ENCODE assay signal across 29 cellular contexts in genomic region chr2:134441153-134441863, GRCh38.
DNase-seq lines count a peak whose midpoint lies in the region; ATAC-seq and TF ChIP-seq lines count a peak whose summit lies in the region.
"Had no signal": no experiment of that assay in that cellular context is flagged by ENCODE, and none has a peak within 500 bp of the region (broad histone marks: within the 10 kb centered on the region; RNA-seq: fewer than 3 reads in every experiment).

No MANE protein-coding gene starts in this region.

- intact Hi-C loops in body of pancreas (cut with DNase I) = loop anchor here (10.0 kb wide), 1 partner anchor 47 kb away; no protein-coding TSS in a partner anchor
- intact Hi-C loops in activated T-helper 1 cell treated with anti-CD3 and anti-CD28 coated beads, Interleukin-12 subunit alpha, Interleukin-12 subunit beta, Interleukin-2, Interleukin-4 antibody, amounts not matched to agents 30 ng/mL and 10 ng/mL and 1 ng/mL, durations not matched to agents 14 hours and 24 hours and 36 hours (cut with micrococcal nuclease) = no loop called here

- H3K27me3 Mint-ChIP-seq in progenitor cell of endocrine pancreas = no peaks in the 10 kb centered on the region
- H3K27me3 Mint-ChIP-seq in activated T-helper 1 cell treated with anti-CD3 and anti-CD28 coated beads, Interleukin-12 subunit alpha, Interleukin-12 subunit beta, Interleukin-2, Interleukin-4 antibody, amounts not matched to agents 30 ng/mL and 10 ng/mL and 1 ng/mL, durations not matched to agents 14 hours and 24 hours and 36 hours (ENCODE audit: insufficient read depth) = no peaks in the 10 kb centered on the region
- H3K27me3 Mint-ChIP-seq: activated CD4-positive, alpha-beta T cell treated with anti-CD3 and anti-CD28 coated beads, Interleukin-2, amount 10 ng/mL, durations not matched to agents 24 days and 14 days had no signal

- peak; percentile 37 for DNase-seq in HCEC 1CT
- peak in 1 of 4 donors; percentile 21 for DNase-seq in body of pancreas
- DNase-seq in right atrium auricular region (ENCODE audit: low spot score) = peak; percentile 67
- no peak for DNase-seq in progenitor cell of endocrine pancreas (ENCODE audit: low spot score, unreplicated experiment)
- no peak for DNase-seq in foreskin fibroblast
- no peak for DNase-seq in activated T-helper 1 cell treated with anti-CD3 and anti-CD28 coated beads, Interleukin-12 subunit alpha, Interleukin-12 subunit beta, Interleukin-2, Interleukin-4 antibody, amounts not matched to agents 30 ng/mL and 10 ng/mL and 1 ng/mL, durations not matched to agents 14 hours and 24 hours and 36 hours (ENCODE audit: low spot score)
- DNase-seq: activated CD4-positive, alpha-beta T cell treated with anti-CD3 and anti-CD28 coated beads, Interleukin-2, amount 10 ng/mL, durations not matched to agents 24 days and 14 days; activated T-cell treated with anti-CD3 and anti-CD28 coated beads, Interleukin-2, amount 50 U/mL, for 4 hours; C1 segment of cervical spinal cord; dermis blood vessel endothelial cell; DMS53; endodermal cell; foreskin keratinocyte; GM23248; IMR-90; lower lobe of right lung; MV-4-11; NCI-H1436; NCI-H774; sigmoid colon; SJCRH30; stimulated activated CD4-positive, alpha-beta T cell treated with anti-CD3 and anti-CD28 coated beads, Interleukin-4, amount 100 ng/mL, for 4 hours; SW 1271; T1000; trophoblast cell; WERI-Rb-1 had no signal

- H3K27me3 ChIP-seq in body of pancreas (no peaks in the 10 kb centered on the region), right atrium auricular region (no peaks in the 10 kb centered on the region)
- H3K27me3 ChIP-seq: foreskin keratinocyte, sigmoid colon, SJCRH30 had no signal

- H3K9me3 ChIP-seq in body of pancreas = no peaks in the 10 kb centered on the region
- H3K9me3 ChIP-seq in right atrium auricular region = no peaks in the 10 kb centered on the region
- H3K9me3 ChIP-seq: lower lobe of right lung, sigmoid colon, SJCRH30 had no signal

- TF ChIP-seq POLR2A in body of pancreas (IDR thresholded peaks at IDR 0.05) = no peak

- 71 to 72% methylated on average over 7 to 11 of the region's 11 CpGs for WGBS in body of pancreas, 2 donors

- H3K4me3 ChIP-seq in body of pancreas (no peak overlapping the region), right atrium auricular region (no peak overlapping the region), foreskin fibroblast (ENCODE audit: low read depth in 1 of 2, low read length in 2 of 2) (no peak overlapping the region)
- H3K4me3 ChIP-seq: GM23248, lower lobe of right lung, sigmoid colon, SJCRH30 had no signal

- H3K27ac Mint-ChIP-seq in progenitor cell of endocrine pancreas = peak overlapping the region; percentile 76
- H3K27ac Mint-ChIP-seq in activated T-helper 1 cell treated with anti-CD3 and anti-CD28 coated beads, Interleukin-12 subunit alpha, Interleukin-12 subunit beta, Interleukin-2, Interleukin-4 antibody, amounts not matched to agents 30 ng/mL and 10 ng/mL and 1 ng/mL, durations not matched to agents 14 hours and 24 hours and 36 hours = no peak overlapping the region
- H3K27ac Mint-ChIP-seq: activated CD4-positive, alpha-beta T cell treated with anti-CD3 and anti-CD28 coated beads, Interleukin-2, amount 10 ng/mL, durations not matched to agents 24 days and 14 days; endodermal cell had no signal

- no peak for TF ChIP-seq CTCF in body of pancreas (IDR thresholded peaks at IDR 0.05)
- no peak for TF ChIP-seq CTCF in right atrium auricular region (IDR thresholded peaks at IDR 0.05)
- TF ChIP-seq CTCF in progenitor cell of endocrine pancreas (IDR thresholded peaks at IDR 0.05; ENCODE audit: unreplicated experiment) = no peak
- TF ChIP-seq CTCF in foreskin fibroblast (IDR thresholded peaks at IDR 0.05; ENCODE audit: low read depth, low read length) = no peak

- ATAC-seq in body of pancreas (peak; percentile 61), HG03571 (IDR thresholded peaks at IDR 0.05; ENCODE audit: unreplicated experiment) (no peak), HG03159 (IDR thresholded peaks at IDR 0.05; ENCODE audit: unreplicated experiment) (no peak)
- ATAC-seq: activated T-cell treated with anti-CD3 and anti-CD28 coated beads, Interleukin-2, amount 50 U/mL, for 4 hours; esophagus mucosa; foreskin keratinocyte; lower lobe of right lung had no signal

- peaks cover 13% of the 10 kb centered on the region for H3K4me1 Mint-ChIP-seq in progenitor cell of endocrine pancreas (ENCODE audit: low read depth)
- no peaks in the 10 kb centered on the region for H3K4me1 Mint-ChIP-seq in activated T-helper 1 cell treated with anti-CD3 and anti-CD28 coated beads, Interleukin-12 subunit alpha, Interleukin-12 subunit beta, Interleukin-2, Interleukin-4 antibody, amounts not matched to agents 30 ng/mL and 10 ng/mL and 1 ng/mL, durations not matched to agents 14 hours and 24 hours and 36 hours (ENCODE audit: low read depth)
- H3K4me1 Mint-ChIP-seq: activated CD4-positive, alpha-beta T cell treated with anti-CD3 and anti-CD28 coated beads, Interleukin-2, amount 10 ng/mL, durations not matched to agents 24 days and 14 days; endodermal cell had no signal

- no peak overlapping the region for H3K4me3 Mint-ChIP-seq in progenitor cell of endocrine pancreas (ENCODE audit: low read depth)
- no peak overlapping the region for H3K4me3 Mint-ChIP-seq in activated T-helper 1 cell treated with anti-CD3 and anti-CD28 coated beads, Interleukin-12 subunit alpha, Interleukin-12 subunit beta, Interleukin-2, Interleukin-4 antibody, amounts not matched to agents 30 ng/mL and 10 ng/mL and 1 ng/mL, durations not matched to agents 14 hours and 24 hours and 36 hours
- H3K4me3 Mint-ChIP-seq: activated CD4-positive, alpha-beta T cell treated with anti-CD3 and anti-CD28 coated beads, Interleukin-2, amount 10 ng/mL, durations not matched to agents 24 days and 14 days; activated T-cell treated with anti-CD3 and anti-CD28 coated beads, Interleukin-2, amount 50 U/mL, for 4 hours; endodermal cell had no signal

- H3K4me1 ChIP-seq in body of pancreas (peaks cover 58% of the 10 kb centered on the region), right atrium auricular region (peaks cover 0 to 36% of the 10 kb centered on the region in 2 donors)
- H3K4me1 ChIP-seq: foreskin keratinocyte, lower lobe of right lung, sigmoid colon had no signal

- H3K27ac ChIP-seq in body of pancreas (peak overlapping the region in 3 of 4 donors; percentile 39 to 68 (median 64)), right atrium auricular region (peak overlapping the region; percentile 75 to 86)
- H3K27ac ChIP-seq: foreskin keratinocyte, GM23248, lower lobe of right lung, sigmoid colon, SJCRH30, WERI-Rb-1 had no signal

- H3K36me3 Mint-ChIP-seq in progenitor cell of endocrine pancreas (ENCODE audit: insufficient read depth) = peaks cover 31% of the 10 kb centered on the region
- H3K36me3 Mint-ChIP-seq in activated T-helper 1 cell treated with anti-CD3 and anti-CD28 coated beads, Interleukin-12 subunit alpha, Interleukin-12 subunit beta, Interleukin-2, Interleukin-4 antibody, amounts not matched to agents 30 ng/mL and 10 ng/mL and 1 ng/mL, durations not matched to agents 14 hours and 24 hours and 36 hours (ENCODE audit: low read depth) = no peaks in the 10 kb centered on the region

- H3K36me3 ChIP-seq in body of pancreas (replicated peaks in 1 of 2; ENCODE audit: insufficient read depth in 1 of 2, low read depth in 2 of 2) = no peaks in the 10 kb centered on the region
- peaks cover 15% of the 10 kb centered on the region for H3K36me3 ChIP-seq in right atrium auricular region

- no peaks in the 10 kb centered on the region for H3K9me3 Mint-ChIP-seq in progenitor cell of endocrine pancreas (ENCODE audit: low read depth)
- no peaks in the 10 kb centered on the region for H3K9me3 Mint-ChIP-seq in activated T-helper 1 cell treated with anti-CD3 and anti-CD28 coated beads, Interleukin-12 subunit alpha, Interleukin-12 subunit beta, Interleukin-2, Interleukin-4 antibody, amounts not matched to agents 30 ng/mL and 10 ng/mL and 1 ng/mL, durations not matched to agents 14 hours and 24 hours and 36 hours
- H3K9me3 Mint-ChIP-seq: activated CD4-positive, alpha-beta T cell treated with anti-CD3 and anti-CD28 coated beads, Interleukin-2, amount 10 ng/mL, durations not matched to agents 24 days and 14 days; activated T-cell treated with anti-CD3 and anti-CD28 coated beads, Interleukin-2, amount 50 U/mL, for 4 hours; endodermal cell had no signal

Comparison
In these comparisons a context has a peak if more than half of its experiments do, and no peak if none do; other contexts are left out.
1. DNase-seq: peak in HCEC 1CT (single experiment) and right atrium auricular region (single experiment); none in progenitor cell of endocrine pancreas (single experiment), foreskin fibroblast (0 of 2) and activated T-helper 1 cell treated with anti-CD3 and anti-CD28 coated beads, Interleukin-12 subunit alpha, Interleukin-12 subunit beta, Interleukin-2, Interleukin-4 antibody, amounts not matched to agents 30 ng/mL and 10 ng/mL and 1 ng/mL, durations not matched to agents 14 hours and 24 hours and 36 hours (single experiment).